Comparison of ENCODE assay signal across 2 cellular contexts in genomic region chr6:69889591-69889956, GRCh38. TPM values are rescaled to one million over a fixed set of nuclear protein-coding genes. Genes with fewer than 3 reads are reported as not detected.
"Had no signal": no experiment of that assay in that cellular context is flagged by ENCODE, and none has a peak within 500 bp of the region (broad histone marks: within the 10 kb centered on the region; RNA-seq: fewer than 3 reads in every experiment).

No MANE protein-coding gene starts in this region.

RNA-seq across cellular contexts. Expression of gene COL19A1, which starts 23.2 kb away (rescaled TPM):
- total RNA-seq: renal cortical epithelial cell, upper lobe of right lung had no signal
